ENCODE assay signal across 24 cellular contexts in the genomic region with DNA sequence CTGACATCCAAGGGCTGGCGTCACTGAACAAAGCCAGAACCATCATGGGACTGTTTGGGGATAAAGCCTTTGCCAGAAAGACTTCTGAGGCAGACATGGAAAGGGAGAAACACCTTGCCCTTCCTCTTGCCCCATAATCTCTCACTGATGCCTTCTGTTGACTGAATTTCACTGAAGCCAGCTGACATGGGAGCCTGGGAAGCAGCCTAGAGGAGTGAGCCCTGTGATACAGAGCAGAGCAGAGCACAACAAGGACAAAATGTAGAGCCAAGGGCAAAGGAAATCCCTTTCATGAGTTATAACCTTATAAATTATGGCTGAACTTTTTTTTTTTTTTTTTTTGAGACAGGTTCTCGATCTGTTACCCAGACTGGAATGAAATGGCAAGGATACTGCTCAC.
"Had no signal": no experiment of that assay in that cellular context is flagged by ENCODE, and none has a peak within 500 bp of the region (broad histone marks: within the 10 kb centered on the region; RNA-seq: fewer than 3 reads in every experiment).

No MANE protein-coding gene starts in this region.

- H3K9me3 ChIP-seq: SJSA1 had no signal

- FAIRE-seq: RCC 7860 had no signal

- H3K27me3 ChIP-seq: SJSA1 had no signal

- H3K9ac ChIP-seq: KMS-11 had no signal

- H3K36me3 ChIP-seq: SJSA1 had no signal

- H3K4me1 ChIP-seq: SJSA1 had no signal

- DNase-seq: IMR-90, Kasumi-1, MV-4-11, NCI-H1092, NCI-H1105 treated with DMSO at 0.1 percent for 48 hours, NCI-H1417 treated with DMSO at 0.1 percent for 48 hours, NCI-H146, NCI-H1694 treated with DMSO at 0.1 percent for 48 hours, NCI-H1930, NCI-H2081, NCI-H2171, NCI-H226, NCI-H446, NCI-H510A, NCI-H524 treated with DMSO at 0.1 percent for 48 hours, NCI-H69, NCI-H774, Right ventricle myocardium superior, RPMI8226, SIG-M5 had no signal

- H3K27ac ChIP-seq: KMS-11, SJSA1, SK-N-MC had no signal

- H3K4me2 ChIP-seq: KMS-11 had no signal

- H3K4me3 ChIP-seq: SJSA1, SK-N-MC had no signal
